8 cellular contexts compared by ENCODE assay signal in genomic region chr6:32982084-32982701, GRCh38. TPM values are rescaled to one million over a fixed set of nuclear protein-coding genes. Genes with fewer than 3 reads are reported as not detected.
A peak's percentile ranks its signal among the peaks of the same experiment; 100 is the strongest.
DNase-seq lines count a peak whose midpoint lies in the region; ATAC-seq and TF ChIP-seq lines count a peak whose summit lies in the region.

No MANE protein-coding gene starts in this region.

- ATAC-seq in activated naive CD4-positive, alpha-beta T cell treated with anti-CD3 and anti-CD28 coated beads, Interleukin-2, amount 50 U/mL, for 72 hours: no peak

- peaks cover 15 to 38% of the 10 kb centered on the region in 2 donors for H3K36me3 Mint-ChIP-seq in activated naive CD4-positive, alpha-beta T cell treated with anti-CD3 and anti-CD28 coated beads, Interleukin-2, amount 50 U/mL, for 72 hours
- H3K36me3 Mint-ChIP-seq in activated naive CD4-positive, alpha-beta T cell treated with anti-CD3 and anti-CD28 coated beads, Interleukin-2, amount 10 ng/mL, durations not matched to agents 7 days and 5 days: peaks cover 47% of the 10 kb centered on the region
- H3K36me3 Mint-ChIP-seq in chondrocyte (ENCODE audit: low read depth): peaks cover 45% of the 10 kb centered on the region

- no peak overlapping the region for H3K9ac ChIP-seq in stomach smooth muscle (ENCODE audit: low read length in 2 of 2)

- CTCF ChIA-PET in activated naive CD4-positive, alpha-beta T cell treated with anti-CD3 and anti-CD28 coated beads, Interleukin-2, amount 10 ng/mL, durations not matched to agents 7 days and 5 days (lab: Charles Lee): interaction anchor here (0.9 to 8.2 kb wide), 5 partner anchors 9 to 143 kb away, joined by 3 to 140 read pairs (median 5); partner anchors contain the start of genes HLA-DMA and TAP2

- TF ChIP-seq CTCF in chondrocyte (IDR thresholded peaks at IDR 0.05): no peak

- H3K9me3 ChIP-seq in stomach smooth muscle (ENCODE audit: control insufficient read depth in 2 of 2, low read length in 2 of 2): no peaks in the 10 kb centered on the region

- H3K27ac Mint-ChIP-seq in activated naive CD4-positive, alpha-beta T cell treated with anti-CD3 and anti-CD28 coated beads, Interleukin-2, amount 50 U/mL, for 72 hours: peak overlapping the region; percentile 75 to 94
- no peak overlapping the region for H3K27ac Mint-ChIP-seq in activated naive CD4-positive, alpha-beta T cell treated with anti-CD3 and anti-CD28 coated beads, Interleukin-2, amount 10 ng/mL, durations not matched to agents 7 days and 5 days
- H3K27ac Mint-ChIP-seq in chondrocyte (ENCODE audit: unreplicated experiment): peak overlapping the region; percentile 68

- H3K4me3 ChIP-seq in stomach smooth muscle (ENCODE audit: low read length in 2 of 2): no peak overlapping the region

- peaks cover 12% of the 10 kb centered on the region for H3K27me3 Mint-ChIP-seq in activated naive CD4-positive, alpha-beta T cell treated with anti-CD3 and anti-CD28 coated beads, Interleukin-2, amount 10 ng/mL, durations not matched to agents 7 days and 5 days
- no peaks in the 10 kb centered on the region for H3K27me3 Mint-ChIP-seq in chondrocyte (ENCODE audit: low read depth)

- H3K4me1 Mint-ChIP-seq in activated naive CD4-positive, alpha-beta T cell treated with anti-CD3 and anti-CD28 coated beads, Interleukin-2, amount 10 ng/mL, durations not matched to agents 7 days and 5 days: peaks cover 40% of the 10 kb centered on the region
- peaks cover 32% of the 10 kb centered on the region for H3K4me1 Mint-ChIP-seq in chondrocyte (ENCODE audit: low read depth)

- H3K27ac ChIP-seq in stomach smooth muscle (ENCODE audit: low read length): peak overlapping the region; percentile 49

- peaks cover 39 to 44% of the 10 kb centered on the region in 2 donors for H3K36me3 ChIP-seq in stomach smooth muscle (ENCODE audit: control insufficient read depth in 2 of 2, insufficient read depth in 2 of 2, low read length in 2 of 2)

- H3K4me3 Mint-ChIP-seq in activated naive CD4-positive, alpha-beta T cell treated with anti-CD3 and anti-CD28 coated beads, Interleukin-2, amount 10 ng/mL, durations not matched to agents 7 days and 5 days: no peak overlapping the region
- H3K4me3 Mint-ChIP-seq in chondrocyte (ENCODE audit: unreplicated experiment): no peak overlapping the region

- H3K9me3 Mint-ChIP-seq in activated naive CD4-positive, alpha-beta T cell treated with anti-CD3 and anti-CD28 coated beads, Interleukin-2, amount 50 U/mL, for 72 hours: no peaks in the 10 kb centered on the region
- no peaks in the 10 kb centered on the region for H3K9me3 Mint-ChIP-seq in activated naive CD4-positive, alpha-beta T cell treated with anti-CD3 and anti-CD28 coated beads, Interleukin-2, amount 10 ng/mL, durations not matched to agents 7 days and 5 days
- no peaks in the 10 kb centered on the region for H3K9me3 Mint-ChIP-seq in chondrocyte (ENCODE audit: low read depth)

- peaks cover 18% of the 10 kb centered on the region for H3K4me1 ChIP-seq in stomach smooth muscle (ENCODE audit: control insufficient read depth, insufficient read depth, low read length)

- H3K27me3 ChIP-seq in stomach smooth muscle (ENCODE audit: control insufficient read depth in 1 of 2, insufficient read depth in 2 of 2, low read length in 2 of 2): no peaks in the 10 kb centered on the region

- DNase-seq in activated naive CD4-positive, alpha-beta T cell treated with anti-CD3 and anti-CD28 coated beads, Interleukin-2, amount 50 U/mL, for 72 hours (ENCODE audit: low spot score in 2 of 2): no peak
- DNase-seq in activated naive CD4-positive, alpha-beta T cell treated with anti-CD3 and anti-CD28 coated beads, Interleukin-2, amount 10 ng/mL, durations not matched to agents 7 days and 5 days: no peak
- DNase-seq in NCI-H524 (lab: John Stamatoyannopoulos, UW): peak; percentile 43 to 83
- no peak for DNase-seq in chondrocyte (ENCODE audit: low spot score)
- no peak for DNase-seq in HuH-7 (ENCODE audit: low spot score)
- DNase-seq in UCSD-AML1 (lab: John Stamatoyannopoulos, UW; ENCODE audit: unreplicated experiment): no peak
- no peak for DNase-seq in stimulated activated CD8-positive, alpha-beta memory T cell treated with anti-CD3 and anti-CD28 coated beads, Interleukin-4, amount 100 ng/mL, for 48 hours

RNA-seq across cellular contexts. Expression of gene BRD2, which starts 13.8 kb away (rescaled TPM):
- 100 to 1,000 TPM; 216 to 254 TPM for total RNA-seq in activated naive CD4-positive, alpha-beta T cell treated with anti-CD3 and anti-CD28 coated beads, Interleukin-2, amount 50 U/mL, for 72 hours
- total RNA-seq in chondrocyte: 149 to 165 TPM (median 150 TPM) in 3 replicates

RNA-seq across cellular contexts. Expression of gene HLA-DOA, which starts 27.2 kb away (rescaled TPM):
- 1 to 10 TPM; 1.8 to 3.2 TPM for total RNA-seq in activated naive CD4-positive, alpha-beta T cell treated with anti-CD3 and anti-CD28 coated beads, Interleukin-2, amount 50 U/mL, for 72 hours
- not detected in 3 replicates for total RNA-seq in chondrocyte

RNA-seq across cellular contexts. Expression of gene HLA-DMA, which starts 29.3 kb away (rescaled TPM):
- 10 to 100 TPM; 23.0 to 33.5 TPM for total RNA-seq in activated naive CD4-positive, alpha-beta T cell treated with anti-CD3 and anti-CD28 coated beads, Interleukin-2, amount 50 U/mL, for 72 hours
- total RNA-seq in chondrocyte: 3.6 to 5.5 TPM (median 5.4 TPM) in 3 replicates

RNA-seq across cellular contexts. Expression of gene HLA-DMB, which starts 41.4 kb away (rescaled TPM):
- 1 to 10 TPM; 2.8 to 4.5 TPM for total RNA-seq in activated naive CD4-positive, alpha-beta T cell treated with anti-CD3 and anti-CD28 coated beads, Interleukin-2, amount 50 U/mL, for 72 hours
- not detected in 3 replicates for total RNA-seq in chondrocyte

Comparison
In these comparisons a context has a peak if more than half of its experiments do, and no peak if none do; other contexts are left out.
1. DNase-seq: peak in NCI-H524 (2 of 2); none in activated naive CD4-positive, alpha-beta T cell treated with anti-CD3 and anti-CD28 coated beads, Interleukin-2, amount 50 U/mL, for 72 hours (0 of 2), activated naive CD4-positive, alpha-beta T cell treated with anti-CD3 and anti-CD28 coated beads, Interleukin-2, amount 10 ng/mL, durations not matched to agents 7 days and 5 days (single experiment), chondrocyte (single experiment), HuH-7 (single experiment), UCSD-AML1 (single experiment) and stimulated activated CD8-positive, alpha-beta memory T cell treated with anti-CD3 and anti-CD28 coated beads, Interleukin-4, amount 100 ng/mL, for 48 hours (single experiment).